In the genomic region with DNA sequence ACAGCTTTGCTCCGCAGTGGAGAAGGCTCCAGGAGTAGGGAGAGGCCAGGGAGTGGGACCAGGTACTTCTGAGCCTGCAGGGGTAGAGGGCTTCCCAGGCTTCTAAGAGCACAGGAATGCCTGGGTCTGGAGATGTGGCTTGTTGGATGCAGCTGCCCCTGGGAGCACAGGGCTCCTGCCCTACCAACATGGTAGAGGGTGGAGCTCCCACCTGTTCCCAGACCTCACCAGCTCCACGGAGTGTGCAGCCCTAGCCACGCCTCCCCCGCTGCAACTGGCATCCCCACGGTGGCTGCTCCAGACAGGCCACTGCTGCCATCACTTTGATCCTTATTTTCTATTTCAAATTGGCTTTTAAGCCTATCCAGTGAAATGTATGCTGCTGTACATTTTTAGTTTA, we compare ENCODE assay signal across 25 cellular contexts.
"Had no signal": no experiment of that assay in that cellular context is flagged by ENCODE, and none has a peak within 500 bp of the region (broad histone marks: within the 10 kb centered on the region; RNA-seq: fewer than 3 reads in every experiment).

No MANE protein-coding gene starts in this region.

- H3K27ac Mint-ChIP-seq: immature natural killer cell; naive thymus-derived CD4-positive, alpha-beta T cell; stimulated activated effector memory CD8-positive, alpha-beta T cell treated with anti-CD3 and anti-CD28 coated beads, Interleukin-12 subunit alpha, Interleukin-12 subunit beta, amount 100 ng/mL, for 72 hours; type B pancreatic cell had no signal

- H3K79me2 ChIP-seq: parathyroid adenoma had no signal

- H3K4me3 Mint-ChIP-seq: immature natural killer cell; naive thymus-derived CD4-positive, alpha-beta T cell; stimulated activated effector memory CD8-positive, alpha-beta T cell treated with anti-CD3 and anti-CD28 coated beads, Interleukin-12 subunit alpha, Interleukin-12 subunit beta, amount 100 ng/mL, for 72 hours; type B pancreatic cell had no signal

- H3K9me3 ChIP-seq: lower lobe of right lung, neutrophil, prostate gland, right atrium auricular region, testis, tibial artery had no signal

- H3K36me3 ChIP-seq: prostate gland had no signal

- DNase-seq: dermis blood vessel endothelial cell; effector memory CD4-positive, alpha-beta T cell; erythroblast; hypothalamus; immature natural killer cell; islet precursor cell; kidney glomerular epithelial cell; left colon; left ventricle myocardium superior; lower lobe of right lung; naive thymus-derived CD4-positive, alpha-beta T cell; stimulated activated CD4-positive, alpha-beta T cell treated with anti-CD3 and anti-CD28 coated beads, Interleukin-2, amount 100 ng/mL, for 24 hours; stimulated activated CD4-positive, alpha-beta T cell treated with anti-CD3 and anti-CD28 coated beads, Interleukin-4, amount 100 ng/mL, for 24 hours; stimulated activated naive CD4-positive, alpha-beta T cell treated with Interleukin-2 at 50 U/mL for 16 hours; substantia nigra; testis; tibial artery had no signal

- ATAC-seq: left colon; left ventricle myocardium superior; naive thymus-derived CD4-positive, alpha-beta T cell; sciatic nerve; stimulated activated effector memory CD8-positive, alpha-beta T cell treated with anti-CD3 and anti-CD28 coated beads, Interleukin-12 subunit alpha, Interleukin-12 subunit beta, amount 100 ng/mL, for 72 hours had no signal

- H3K27me3 ChIP-seq: neutrophil, right atrium auricular region, testis, tibial artery had no signal

- H3K4me1 Mint-ChIP-seq: stimulated activated effector memory CD8-positive, alpha-beta T cell treated with anti-CD3 and anti-CD28 coated beads, Interleukin-12 subunit alpha, Interleukin-12 subunit beta, amount 100 ng/mL, for 72 hours had no signal

- H3K4me1 ChIP-seq: prostate gland, testis had no signal

- H2AFZ ChIP-seq: parathyroid adenoma had no signal

- H3K4me3 ChIP-seq: coronary artery, lower lobe of right lung, prostate gland, right atrium auricular region, testis, tibial artery had no signal

- H3K9ac ChIP-seq: parathyroid adenoma had no signal

- H3K27ac ChIP-seq: coronary artery, lower lobe of right lung, neutrophil, parathyroid adenoma, prostate gland, right atrium auricular region, testis, tibial artery had no signal

- H3K9me3 Mint-ChIP-seq: stimulated activated effector memory CD8-positive, alpha-beta T cell treated with anti-CD3 and anti-CD28 coated beads, Interleukin-12 subunit alpha, Interleukin-12 subunit beta, amount 100 ng/mL, for 72 hours had no signal

- H3K27me3 Mint-ChIP-seq: naive thymus-derived CD4-positive, alpha-beta T cell; type B pancreatic cell had no signal
